Comparison of ENCODE assay signal across 13 cellular contexts in genomic region chr1:93324486-93325464, GRCh38. TPM values are rescaled to one million over a fixed set of nuclear protein-coding genes. Genes with fewer than 3 reads are reported as not detected.
DNase-seq lines count a peak whose midpoint lies in the region; ATAC-seq, FAIRE-seq and TF ChIP-seq lines count a peak whose summit lies in the region.
"Had no signal": no experiment of that assay in that cellular context is flagged by ENCODE, and none has a peak within 500 bp of the region (broad histone marks: within the 10 kb centered on the region; RNA-seq: fewer than 3 reads in every experiment).

No MANE protein-coding gene starts in this region.

- DNase-seq in RWPE2 (ENCODE audit: low spot score) (no peak), fibroblast of peridontal ligament (ENCODE audit: extremely low read depth) (peak; percentile 68), small intestine (peak; percentile 68), ascending aorta (ENCODE audit: low spot score in 2 of 2) (no peak), NCI-H2029 treated with DMSO at 0.1 percent for 48 hours (lab: John Stamatoyannopoulos, UW) (no peak), GM19239 (ENCODE audit: insufficient read length, low spot score) (no peak)
- DNase-seq: activated effector memory CD4-positive, alpha-beta T cell treated with anti-CD3 and anti-CD28 coated beads, Interleukin-2, amount 50 U/mL, for 16 hours; endodermal cell; lower lobe of right lung; NK-92 treated with Interleukin-12 subunit alpha and Interleukin-12 subunit beta, amount 100 ng/mL, for 24 hours had no signal

- no peak for FAIRE-seq in small intestine (lab: Jason Lieb, UNC)
- no peak for FAIRE-seq in GM19239 (lab: Jason Lieb, UNC)
- FAIRE-seq: TTC549 had no signal

- H3K4me3 ChIP-seq in HEK293 (ENCODE audit: low read depth, low read length) (no peak overlapping the region), RWPE2 (ENCODE audit: severe bottlenecking) (no peak overlapping the region), small intestine (ENCODE audit: low read depth in 1 of 2, low read length in 2 of 2) (no peak overlapping the region), ascending aorta (no peak overlapping the region)
- H3K4me3 ChIP-seq: lower lobe of right lung had no signal

- H3K36me3 ChIP-seq in HEK293 (ENCODE audit: control insufficient read depth in 2 of 2, insufficient read depth in 1 of 2, low read length in 2 of 2) (peaks cover 0 to 3% of the 10 kb centered on the region in 2 experiments; a peak in 1 of 3 replicates), RWPE2 (ENCODE audit: low read depth) (no peaks in the 10 kb centered on the region), small intestine (ENCODE audit: control insufficient read depth in 2 of 2, insufficient read depth in 2 of 2, low read length in 2 of 2) (no peaks in the 10 kb centered on the region), ascending aorta (no peaks in the 10 kb centered on the region)
- H3K36me3 ChIP-seq: lower lobe of right lung had no signal

- POLR2A ChIA-PET in HEK293 (lab: Yijun Ruan, JAX), result no interaction called here

- H3K9me3 ChIP-seq in HEK293 (ENCODE audit: control insufficient read depth, insufficient read depth, low read depth, low read length), result no peaks in the 10 kb centered on the region
- no peaks in the 10 kb centered on the region for H3K9me3 ChIP-seq in RWPE2 (ENCODE audit: severe bottlenecking)
- no peaks in the 10 kb centered on the region for H3K9me3 ChIP-seq in small intestine (ENCODE audit: control insufficient read depth, low read depth)
- no peaks in the 10 kb centered on the region for H3K9me3 ChIP-seq in ascending aorta
- H3K9me3 ChIP-seq: lower lobe of right lung had no signal

- H3K4me1 ChIP-seq in HEK293 (ENCODE audit: control insufficient read depth, insufficient read depth, low read length) (peaks cover 6% of the 10 kb centered on the region; the same call in 1 of the 2 replicates), RWPE2 (ENCODE audit: insufficient read depth, poor library complexity, severe bottlenecking) (peaks cover 33% of the 10 kb centered on the region), small intestine (ENCODE audit: control insufficient read depth in 2 of 2, insufficient read depth in 1 of 2, low read depth in 1 of 2, low read length in 1 of 2) (peaks cover 0 to 2% of the 10 kb centered on the region in 2 donors), ascending aorta (no peaks in the 10 kb centered on the region)
- H3K4me1 ChIP-seq: lower lobe of right lung had no signal

- no peak overlapping the region for H3K27ac ChIP-seq in HEK293 (ENCODE audit: extremely low read depth, low read depth, low read length)
- H3K27ac ChIP-seq in RWPE2 (ENCODE audit: poor library complexity, severe bottlenecking), result peak overlapping the region; percentile 91
- H3K27ac ChIP-seq in small intestine (ENCODE audit: low read depth in 1 of 2, low read length in 1 of 2), result peak overlapping the region; percentile 27 to 32
- H3K27ac ChIP-seq in ascending aorta, result no peak overlapping the region
- H3K27ac ChIP-seq: lower lobe of right lung had no signal

- TF ChIP-seq CTCF in HEK293 (tag by site-specific recombination; IDR thresholded peaks at IDR 0.05) (no peak), RWPE2 (IDR thresholded peaks at IDR 0.05; ENCODE audit: poor library complexity, severe bottlenecking) (no peak), ascending aorta (IDR thresholded peaks at IDR 0.05) (no peak)

- WGBS in small intestine, 3 donors, result 11 to 58% (median 33%) methylated on average over 8 of the region's 8 CpGs

- CTCF ChIA-PET in HEK293 (lab: Yijun Ruan, JAX), result interaction anchor here (0.6 to 1.6 kb wide), 3 partner anchors 9 to 490 kb away, joined by 3 to 9 read pairs (median 3); no protein-coding TSS in a partner anchor

- intact Hi-C loops in ascending aorta (cut with DNase I), result no loop called here

- ATAC-seq in RWPE2 (ENCODE audit: low read depth), result peak; percentile 93
- no peak for ATAC-seq in HG02884 (IDR thresholded peaks at IDR 0.05; ENCODE audit: unreplicated experiment)
- ATAC-seq: lower lobe of right lung had no signal

- H3K27me3 ChIP-seq in RWPE2 (ENCODE audit: insufficient read depth, poor library complexity, severe bottlenecking), result no peaks in the 10 kb centered on the region
- H3K27me3 ChIP-seq in small intestine (ENCODE audit: control insufficient read depth in 2 of 2, insufficient read depth in 2 of 2, low read length in 2 of 2), result no peaks in the 10 kb centered on the region
- no peaks in the 10 kb centered on the region for H3K27me3 ChIP-seq in ascending aorta

TF ChIP-seq in HEK293, 187 proteins besides CTCF, POLR2A, EP300 and RAD21 (continues in another document):
- TF ChIP-seq SP7 (tag by site-specific recombination; IDR thresholded peaks at IDR 0.05) (peak; percentile 60; the same call in 1 of the 2 replicates), ZNF16 (tag by site-specific recombination; IDR thresholded peaks at IDR 0.05; ENCODE audit: low read depth) (no peak), ZNF830 (tag by site-specific recombination; IDR thresholded peaks at IDR 0.05; ENCODE audit: low read depth) (no peak), FEZF1 (tag by site-specific recombination; IDR thresholded peaks at IDR 0.05) (peak; percentile 57), ZBTB7A (tag by site-specific recombination; IDR thresholded peaks at IDR 0.05; ENCODE audit: low read depth) (no peak), WT1 (tag by site-specific recombination; IDR thresholded peaks at IDR 0.05) (peak; percentile 53; the same call in 1 of the 2 replicates), EGR2 (tag by site-specific recombination; IDR thresholded peaks at IDR 0.05; ENCODE audit: low read depth) (no peak), ZNF394 (tag by site-specific recombination; IDR thresholded peaks at IDR 0.05; ENCODE audit: borderline replicate concordance) (no peak), ZNF335 (tag by site-specific recombination; conservative IDR thresholded peaks at IDR 0.05) (0 out of 2 replicates have a peak, but pooled peaks have one; percentile 20), ZNF571 (tag by site-specific recombination; IDR thresholded peaks at IDR 0.05) (no peak), PRDM1 (tag by site-specific recombination; IDR thresholded peaks at IDR 0.05) (peak; percentile 29; the same call in 1 of the 2 replicates), SP3 (tag by site-specific recombination; IDR thresholded peaks at IDR 0.05) (0 out of 2 replicates have a peak, but pooled peaks have one; percentile 13)
- TF ChIP-seq, protein P1, sequence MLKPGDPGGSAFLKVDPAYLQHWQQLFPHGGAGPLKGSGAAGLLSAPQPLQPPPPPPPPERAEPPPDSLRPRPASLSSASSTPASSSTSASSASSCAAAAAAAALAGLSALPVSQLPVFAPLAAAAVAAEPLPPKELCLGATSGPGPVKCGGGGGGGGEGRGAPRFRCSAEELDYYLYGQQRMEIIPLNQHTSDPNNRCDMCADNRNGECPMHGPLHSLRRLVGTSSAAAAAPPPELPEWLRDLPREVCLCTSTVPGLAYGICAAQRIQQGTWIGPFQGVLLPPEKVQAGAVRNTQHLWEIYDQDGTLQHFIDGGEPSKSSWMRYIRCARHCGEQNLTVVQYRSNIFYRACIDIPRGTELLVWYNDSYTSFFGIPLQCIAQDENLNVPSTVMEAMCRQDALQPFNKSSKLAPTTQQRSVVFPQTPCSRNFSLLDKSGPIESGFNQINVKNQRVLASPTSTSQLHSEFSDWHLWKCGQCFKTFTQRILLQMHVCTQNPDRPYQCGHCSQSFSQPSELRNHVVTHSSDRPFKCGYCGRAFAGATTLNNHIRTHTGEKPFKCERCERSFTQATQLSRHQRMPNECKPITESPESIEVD (tag by site-specific recombination; IDR thresholded peaks at IDR 0.05), result peak; percentile 44; the same call in 1 of the 2 replicates
- TF ChIP-seq, protein P2, sequence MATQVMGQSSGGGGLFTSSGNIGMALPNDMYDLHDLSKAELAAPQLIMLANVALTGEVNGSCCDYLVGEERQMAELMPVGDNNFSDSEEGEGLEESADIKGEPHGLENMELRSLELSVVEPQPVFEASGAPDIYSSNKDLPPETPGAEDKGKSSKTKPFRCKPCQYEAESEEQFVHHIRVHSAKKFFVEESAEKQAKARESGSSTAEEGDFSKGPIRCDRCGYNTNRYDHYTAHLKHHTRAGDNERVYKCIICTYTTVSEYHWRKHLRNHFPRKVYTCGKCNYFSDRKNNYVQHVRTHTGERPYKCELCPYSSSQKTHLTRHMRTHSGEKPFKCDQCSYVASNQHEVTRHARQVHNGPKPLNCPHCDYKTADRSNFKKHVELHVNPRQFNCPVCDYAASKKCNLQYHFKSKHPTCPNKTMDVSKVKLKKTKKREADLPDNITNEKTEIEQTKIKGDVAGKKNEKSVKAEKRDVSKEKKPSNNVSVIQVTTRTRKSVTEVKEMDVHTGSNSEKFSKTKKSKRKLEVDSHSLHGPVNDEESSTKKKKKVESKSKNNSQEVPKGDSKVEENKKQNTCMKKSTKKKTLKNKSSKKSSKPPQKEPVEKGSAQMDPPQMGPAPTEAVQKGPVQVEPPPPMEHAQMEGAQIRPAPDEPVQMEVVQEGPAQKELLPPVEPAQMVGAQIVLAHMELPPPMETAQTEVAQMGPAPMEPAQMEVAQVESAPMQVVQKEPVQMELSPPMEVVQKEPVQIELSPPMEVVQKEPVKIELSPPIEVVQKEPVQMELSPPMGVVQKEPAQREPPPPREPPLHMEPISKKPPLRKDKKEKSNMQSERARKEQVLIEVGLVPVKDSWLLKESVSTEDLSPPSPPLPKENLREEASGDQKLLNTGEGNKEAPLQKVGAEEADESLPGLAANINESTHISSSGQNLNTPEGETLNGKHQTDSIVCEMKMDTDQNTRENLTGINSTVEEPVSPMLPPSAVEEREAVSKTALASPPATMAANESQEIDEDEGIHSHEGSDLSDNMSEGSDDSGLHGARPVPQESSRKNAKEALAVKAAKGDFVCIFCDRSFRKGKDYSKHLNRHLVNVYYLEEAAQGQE (tag by site-specific recombination; IDR thresholded peaks at IDR 0.05), result 0 out of 2 replicates have a peak, but pooled peaks have one; percentile 23

RNA-seq across cellular contexts. Expression of gene DR1, which starts 20.9 kb away (rescaled TPM):
- polyA plus RNA-seq in small intestine, result 10 to 100 TPM; 10.3 to 16.8 (median 15.1) TPM
- 8.7 TPM for total RNA-seq in ascending aorta

Comparison
In these comparisons a context has a peak if more than half of its experiments do, and no peak if none do; other contexts are left out.
1. H3K27ac ChIP-seq: peak in RWPE2 (single experiment) and small intestine (2 of 2); none in HEK293 (single experiment) and ascending aorta (0 of 2).
2. DNase-seq: peak in fibroblast of peridontal ligament (single experiment) and small intestine (single experiment); none in RWPE2 (single experiment), ascending aorta (0 of 2), NCI-H2029 treated with DMSO at 0.1 percent for 48 hours (single experiment) and GM19239 (single experiment).